13 cellular contexts compared by ENCODE assay signal in the genomic region with DNA sequence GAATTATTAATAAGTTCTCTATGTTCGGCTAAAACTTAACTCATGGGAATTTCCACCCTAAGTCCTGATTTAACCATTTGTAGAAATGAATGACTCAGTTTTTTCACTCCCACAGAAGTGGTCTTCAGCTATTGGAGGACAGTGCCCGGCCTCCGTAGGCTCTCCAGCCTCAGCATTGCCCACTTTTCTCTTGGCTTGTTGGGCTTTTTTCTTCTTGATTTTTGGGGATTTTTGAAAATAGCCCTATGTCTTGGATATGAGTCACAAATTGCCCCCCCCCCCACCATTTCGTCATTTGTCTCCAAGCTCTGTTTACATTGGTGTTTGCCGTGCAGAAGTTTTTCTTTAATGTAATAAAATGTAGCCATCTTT.
A peak's percentile ranks its signal among the peaks of the same experiment; 100 is the strongest.
DNase-seq lines count a peak whose midpoint lies in the region; ATAC-seq and TF ChIP-seq lines count a peak whose summit lies in the region.
"Had no signal": no experiment of that assay in that cellular context is flagged by ENCODE, and none has a peak within 500 bp of the region (broad histone marks: within the 10 kb centered on the region; RNA-seq: fewer than 3 reads in every experiment).

No MANE protein-coding gene starts in this region.

- peak overlapping the region; percentile 69 for H2BK5ac ChIP-seq in IMR-90 (ENCODE audit: low read depth, low read length, poor library complexity, severe bottlenecking)

- H2AK5ac ChIP-seq in IMR-90 (ENCODE audit: low read depth, low read length), result 0 out of 2 replicates have a peak overlapping the region, but pooled peaks have one; percentile 39

- no peak overlapping the region for H2BK20ac ChIP-seq in IMR-90 (ENCODE audit: low read depth, low read length)

- H3K36me3 ChIP-seq in IMR-90 (ENCODE audit: control insufficient read depth, insufficient read depth, low read length), result no peaks in the 10 kb centered on the region
- no peaks in the 10 kb centered on the region for H3K36me3 ChIP-seq in gastroesophageal sphincter
- H3K36me3 ChIP-seq: breast epithelium, left ventricle myocardium inferior, upper lobe of right lung had no signal

- no peak overlapping the region for H4K91ac ChIP-seq in IMR-90 (ENCODE audit: insufficient read depth, low read depth, low read length)

- no peak overlapping the region for H4K5ac ChIP-seq in IMR-90 (ENCODE audit: low read depth, low read length)

- H3K18ac ChIP-seq in IMR-90 (ENCODE audit: low read depth, low read length), result peak overlapping the region; percentile 63; the same call in 1 of the 2 replicates

- 0 out of 2 replicates have a peak overlapping the region, but pooled peaks have one; percentile 34 for H3K23ac ChIP-seq in IMR-90 (ENCODE audit: low read depth, low read length)

- H2BK120ac ChIP-seq in IMR-90 (ENCODE audit: low read depth, low read length), result peak overlapping the region; percentile 14; the same call in 1 of the 2 replicates

- H3K79me1 ChIP-seq in IMR-90 (ENCODE audit: low read depth in 1 of 2, low read length in 2 of 2), result peaks cover 10 to 61% of the 10 kb centered on the region in 2 experiments

- H3K9me3 Mint-ChIP-seq in mesothelial cell of epicardium, result no peaks in the 10 kb centered on the region

- peak overlapping the region; percentile 10 for H3K27ac Mint-ChIP-seq in mesothelial cell of epicardium

- no peak overlapping the region for H2AFZ ChIP-seq in IMR-90 (replicated peaks; ENCODE audit: low read length, poor library complexity)
- H2AFZ ChIP-seq: parathyroid adenoma had no signal

- dilution Hi-C loops in IMR-90 (cut with HindIII; ENCODE audit: low sequenced_read_pairs, unreplicated experiment), result no loop called here

- no peak for TF ChIP-seq EP300 in gastroesophageal sphincter (IDR thresholded peaks at IDR 0.05)

- no peak for TF ChIP-seq POLR2A in IMR-90 (IDR thresholded peaks at IDR 0.05; ENCODE audit: low read depth, low read length)
- TF ChIP-seq POLR2A in gastroesophageal sphincter (IDR thresholded peaks at IDR 0.05), result no peak

- H2AK9ac ChIP-seq in IMR-90 (replicated peaks; ENCODE audit: low read depth, low read length, poor library complexity), result no peak overlapping the region

- in situ Hi-C loops in IMR-90 (cut with MboI; ENCODE audit: low sequenced_read_pairs), result no loop called here
- in situ Hi-C loops in astrocyte of the spinal cord (cut with HindIII; ENCODE audit: low sequenced_read_pairs), result no loop called here

- BruUV-seq in IMR-90 (replicated peaks; lab: Mats Ljungman, UMichigan), result no TSS peak

- H3K9me3 ChIP-seq in IMR-90 (ENCODE audit: control insufficient read depth, insufficient read depth, low read length), result no peaks in the 10 kb centered on the region
- H3K9me3 ChIP-seq in gastroesophageal sphincter, result no peaks in the 10 kb centered on the region
- H3K9me3 ChIP-seq: breast epithelium, left ventricle myocardium inferior, upper lobe of right lung had no signal

- ATAC-seq in IMR-90 (ENCODE audit: low read depth) (peak; percentile 49), gastroesophageal sphincter (no peak), HG03097 (IDR thresholded peaks at IDR 0.05; ENCODE audit: low FRiP score, unreplicated experiment) (no peak)
- ATAC-seq: upper lobe of right lung had no signal

- H4K20me1 ChIP-seq in IMR-90 (ENCODE audit: insufficient read depth, low read length), result peaks cover 9% of the 10 kb centered on the region; the same call in 1 of the 2 replicates

- H3K14ac ChIP-seq in IMR-90 (replicated peaks; ENCODE audit: low read depth, low read length), result no peak overlapping the region

- H3K4me3 ChIP-seq in IMR-90 (ENCODE audit: insufficient read depth, low read depth, low read length) (no peak overlapping the region), astrocyte of the spinal cord (ENCODE audit: low read depth, low read length) (no peak overlapping the region), gastroesophageal sphincter (no peak overlapping the region)
- H3K4me3 ChIP-seq: breast epithelium, left ventricle myocardium inferior, upper lobe of right lung had no signal

- peaks cover 7% of the 10 kb centered on the region for H3K4me1 Mint-ChIP-seq in mesothelial cell of epicardium

- WGBS in IMR-90 (ENCODE audit: extremely low coverage in 2 of 2, insufficient read length in 1 of 2), 2 experiments, result no CpG with 5 or more reads among the region's 5 CpGs
- 42 to 57% methylated on average over 2 to 5 of the region's 5 CpGs for WGBS in gastroesophageal sphincter (ENCODE audit: low coverage in 1 of 2), 2 donors

- peak overlapping the region; percentile 59; the same call in 1 of the 2 replicates for H3K27ac ChIP-seq in IMR-90 (ENCODE audit: insufficient read depth, low read length)
- H3K27ac ChIP-seq in gastroesophageal sphincter, result no peak overlapping the region
- H3K27ac ChIP-seq: breast epithelium, left ventricle myocardium inferior, parathyroid adenoma, upper lobe of right lung had no signal

- H4K8ac ChIP-seq in IMR-90 (ENCODE audit: low read depth in 2 of 2, low read length in 2 of 2), result peak overlapping the region in 1 of 2 experiments; percentile 4; a peak in 1 of 4 replicates

- POLR2A ChIA-PET in IMR-90 (lab: Charles Lee; ENCODE audit: unreplicated experiment), result interaction anchor here (0.6 kb wide), 1 partner anchor 1140 kb away, joined by 3 read pairs; no protein-coding TSS in a partner anchor

- H3K4ac ChIP-seq in IMR-90 (ENCODE audit: low read depth, low read length), result no peak overlapping the region; the same call in 1 of the 2 replicates

- intact Hi-C loops in IMR-90 (cut with micrococcal nuclease), result no loop called here

- H3K27me3 ChIP-seq in IMR-90 (ENCODE audit: control insufficient read depth, insufficient read depth, low read length) (no peaks in the 10 kb centered on the region), gastroesophageal sphincter (no peaks in the 10 kb centered on the region)
- H3K27me3 ChIP-seq: breast epithelium, upper lobe of right lung had no signal

- no peaks in the 10 kb centered on the region for H3K36me3 Mint-ChIP-seq in mesothelial cell of epicardium

- H2BK15ac ChIP-seq in IMR-90 (ENCODE audit: low read depth, low read length), result no peak overlapping the region

- H3K4me3 Mint-ChIP-seq in mesothelial cell of epicardium, result no peak overlapping the region

- peak; percentile 35 for DNase-seq in Daoy (ENCODE audit: low read depth)
- DNase-seq in IMR-90, result peak; percentile 87
- peak; percentile 68 for DNase-seq in astrocyte of the spinal cord (ENCODE audit: low read depth, low spot score)
- no peak for DNase-seq in mesothelial cell of epicardium (ENCODE audit: low spot score in 2 of 2, unreplicated experiment in 2 of 2)
- DNase-seq in NK-92 treated with Interleukin-12 subunit alpha and Interleukin-12 subunit beta, amount 100 ng/mL, for 24 hours (lab: John Stamatoyannopoulos, UW), result no peak
- no peak for DNase-seq in NCI-H1105 treated with DMSO at 0.1 percent for 48 hours (lab: John Stamatoyannopoulos, UW)
- DNase-seq: left ventricle myocardium inferior, NCI-H524 treated with DMSO at 0.1 percent for 48 hours, upper lobe of right lung had no signal

- TF ChIP-seq CTCF in IMR-90 (conservative IDR thresholded peaks at IDR 0.05; ENCODE audit: low read depth, low read length) (no peak), astrocyte of the spinal cord (IDR thresholded peaks at IDR 0.05; ENCODE audit: low read depth, low read length) (no peak), mesothelial cell of epicardium (IDR thresholded peaks at IDR 0.05; ENCODE audit: unreplicated experiment) (no peak), gastroesophageal sphincter (IDR thresholded peaks at IDR 0.05) (no peak)

- no peaks in the 10 kb centered on the region for H3K27me3 Mint-ChIP-seq in mesothelial cell of epicardium (ENCODE audit: low read depth)

- H3K4me2 ChIP-seq in IMR-90 (ENCODE audit: low read depth, low read length), result peak overlapping the region; percentile 76

- TF ChIP-seq RAD21 in IMR-90 (IDR thresholded peaks at IDR 0.05; ENCODE audit: low read length), result peak; percentile 25; the same call in 1 of the 2 replicates

- H3K9me1 ChIP-seq in IMR-90 (ENCODE audit: insufficient read depth, low read length), result peaks cover 18% of the 10 kb centered on the region; the same call in 1 of the 2 replicates

- CTCF ChIA-PET in IMR-90 (lab: Yijun Ruan, JAX), result interaction anchor here (0.9 to 1.5 kb wide), 2 partner anchors 26 to 63 kb away, joined by 3 read pairs; no protein-coding TSS in a partner anchor

- no peak overlapping the region for H3K9ac ChIP-seq in IMR-90 (ENCODE audit: low read depth, low read length)
- H3K9ac ChIP-seq: parathyroid adenoma had no signal

- peaks cover 10% of the 10 kb centered on the region for H3K4me1 ChIP-seq in IMR-90 (ENCODE audit: control insufficient read depth, insufficient read depth, low read length)
- H3K4me1 ChIP-seq in gastroesophageal sphincter, result peaks cover 0 to 2% (median 0%) of the 10 kb centered on the region in 3 donors
- H3K4me1 ChIP-seq: breast epithelium, parathyroid adenoma had no signal

- no peak overlapping the region for H3K56ac ChIP-seq in IMR-90 (ENCODE audit: extremely low read depth, insufficient read depth, low read length)

TF ChIP-seq in IMR-90, 13 proteins besides CTCF, POLR2A, EP300 and RAD21 (continues in another document):
- TF ChIP-seq NFE2L2 (IDR thresholded peaks at IDR 0.05; ENCODE audit: low read depth, low read length) (no peak), MAFK (IDR thresholded peaks at IDR 0.05; ENCODE audit: low read depth, low read length) (no peak), MXI1 (IDR thresholded peaks at IDR 0.05; ENCODE audit: borderline replicate concordance, low read depth, low read length) (no peak), CHD1 (IDR thresholded peaks at IDR 0.05; ENCODE audit: low read depth, low read length) (no peak), SMC3 (IDR thresholded peaks at IDR 0.05; ENCODE audit: low read depth, low read length) (peak; percentile 13; the same call in 1 of the 2 replicates), BHLHE40 (IDR thresholded peaks at IDR 0.05; ENCODE audit: low read depth, low read length) (no peak)
- TF ChIP-seq, protein P1, sequence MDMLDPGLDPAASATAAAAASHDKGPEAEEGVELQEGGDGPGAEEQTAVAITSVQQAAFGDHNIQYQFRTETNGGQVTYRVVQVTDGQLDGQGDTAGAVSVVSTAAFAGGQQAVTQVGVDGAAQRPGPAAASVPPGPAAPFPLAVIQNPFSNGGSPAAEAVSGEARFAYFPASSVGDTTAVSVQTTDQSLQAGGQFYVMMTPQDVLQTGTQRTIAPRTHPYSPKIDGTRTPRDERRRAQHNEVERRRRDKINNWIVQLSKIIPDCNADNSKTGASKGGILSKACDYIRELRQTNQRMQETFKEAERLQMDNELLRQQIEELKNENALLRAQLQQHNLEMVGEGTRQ (IDR thresholded peaks at IDR 0.05; ENCODE audit: low read depth, low read length), result no peak
- TF ChIP-seq, protein P2, sequence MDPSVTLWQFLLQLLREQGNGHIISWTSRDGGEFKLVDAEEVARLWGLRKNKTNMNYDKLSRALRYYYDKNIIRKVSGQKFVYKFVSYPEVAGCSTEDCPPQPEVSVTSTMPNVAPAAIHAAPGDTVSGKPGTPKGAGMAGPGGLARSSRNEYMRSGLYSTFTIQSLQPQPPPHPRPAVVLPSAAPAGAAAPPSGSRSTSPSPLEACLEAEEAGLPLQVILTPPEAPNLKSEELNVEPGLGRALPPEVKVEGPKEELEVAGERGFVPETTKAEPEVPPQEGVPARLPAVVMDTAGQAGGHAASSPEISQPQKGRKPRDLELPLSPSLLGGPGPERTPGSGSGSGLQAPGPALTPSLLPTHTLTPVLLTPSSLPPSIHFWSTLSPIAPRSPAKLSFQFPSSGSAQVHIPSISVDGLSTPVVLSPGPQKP (IDR thresholded peaks at IDR 0.05; ENCODE audit: borderline replicate concordance, low read depth, low read length), result no peak

Comparison
In these comparisons a context has a peak if more than half of its experiments do, and no peak if none do; other contexts are left out.
1. DNase-seq: peak in Daoy (single experiment), IMR-90 (single experiment) and astrocyte of the spinal cord (single experiment); none in mesothelial cell of epicardium (0 of 2), NK-92 treated with Interleukin-12 subunit alpha and Interleukin-12 subunit beta, amount 100 ng/mL, for 24 hours (single experiment) and NCI-H1105 treated with DMSO at 0.1 percent for 48 hours (single experiment).